In genomic region chr1:62436039-62436465, GRCh38 we compare ENCODE assay signal across 1 cellular context.
TF ChIP-seq lines count a peak whose summit lies in the region.

No MANE protein-coding gene starts in this region.

TF ChIP-seq in HepG2, 621 proteins besides CTCF, POLR2A, EP300 and RAD21 (continued from another document and continues in another):
- no peak for TF ChIP-seq NR0B2 (CRISPR knock-in tag; IDR thresholded peaks at IDR 0.05)
- TF ChIP-seq CBX1 (IDR thresholded peaks at IDR 0.05; ENCODE audit: low read depth), result peak; percentile 73
- peak; percentile 92 for TF ChIP-seq POLR2G (IDR thresholded peaks at IDR 0.05; ENCODE audit: low read depth, low read length)
- TF ChIP-seq, protein P1, sequence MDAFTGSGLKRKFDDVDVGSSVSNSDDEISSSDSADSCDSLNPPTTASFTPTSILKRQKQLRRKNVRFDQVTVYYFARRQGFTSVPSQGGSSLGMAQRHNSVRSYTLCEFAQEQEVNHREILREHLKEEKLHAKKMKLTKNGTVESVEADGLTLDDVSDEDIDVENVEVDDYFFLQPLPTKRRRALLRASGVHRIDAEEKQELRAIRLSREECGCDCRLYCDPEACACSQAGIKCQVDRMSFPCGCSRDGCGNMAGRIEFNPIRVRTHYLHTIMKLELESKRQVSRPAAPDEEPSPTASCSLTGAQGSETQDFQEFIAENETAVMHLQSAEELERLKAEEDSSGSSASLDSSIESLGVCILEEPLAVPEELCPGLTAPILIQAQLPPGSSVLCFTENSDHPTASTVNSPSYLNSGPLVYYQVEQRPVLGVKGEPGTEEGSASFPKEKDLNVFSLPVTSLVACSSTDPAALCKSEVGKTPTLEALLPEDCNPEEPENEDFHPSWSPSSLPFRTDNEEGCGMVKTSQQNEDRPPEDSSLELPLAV (CRISPR knock-in tag; conservative IDR thresholded peaks at IDR 0.05; ENCODE audit: low read depth), result no peak
- no peak for TF ChIP-seq ZNF292 (CRISPR knock-in tag; IDR thresholded peaks at IDR 0.05; ENCODE audit: borderline replicate concordance, low read depth)
- TF ChIP-seq SRF (IDR thresholded peaks at IDR 0.05; ENCODE audit: low read depth, low read length), result no peak
- TF ChIP-seq, protein P2, sequence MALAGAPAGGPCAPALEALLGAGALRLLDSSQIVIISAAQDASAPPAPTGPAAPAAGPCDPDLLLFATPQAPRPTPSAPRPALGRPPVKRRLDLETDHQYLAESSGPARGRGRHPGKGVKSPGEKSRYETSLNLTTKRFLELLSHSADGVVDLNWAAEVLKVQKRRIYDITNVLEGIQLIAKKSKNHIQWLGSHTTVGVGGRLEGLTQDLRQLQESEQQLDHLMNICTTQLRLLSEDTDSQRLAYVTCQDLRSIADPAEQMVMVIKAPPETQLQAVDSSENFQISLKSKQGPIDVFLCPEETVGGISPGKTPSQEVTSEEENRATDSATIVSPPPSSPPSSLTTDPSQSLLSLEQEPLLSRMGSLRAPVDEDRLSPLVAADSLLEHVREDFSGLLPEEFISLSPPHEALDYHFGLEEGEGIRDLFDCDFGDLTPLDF (CRISPR knock-in tag; IDR thresholded peaks at IDR 0.05), result peak; percentile 80
- TF ChIP-seq MNT (IDR thresholded peaks at IDR 0.05), result no peak
- peak; percentile 64 for TF ChIP-seq ISL2 (CRISPR knock-in tag; IDR thresholded peaks at IDR 0.05)
- TF ChIP-seq LCORL (IDR thresholded peaks at IDR 0.05), result no peak
- no peak for TF ChIP-seq LCORL (CRISPR knock-in tag; IDR thresholded peaks at IDR 0.05)
- TF ChIP-seq SP1 (IDR thresholded peaks at IDR 0.05), result no peak
- TF ChIP-seq SP1 (CRISPR knock-in tag; IDR thresholded peaks at IDR 0.05), result peak; percentile 15; the same call in 1 of the 2 replicates
- peak; percentile 78 for TF ChIP-seq ELF1 (CRISPR knock-in tag; IDR thresholded peaks at IDR 0.05)
- TF ChIP-seq CHD2 (IDR thresholded peaks at IDR 0.05; ENCODE audit: low read depth, low read length), result peak; percentile 29; the same call in 1 of the 2 replicates
- TF ChIP-seq ZSCAN21 (CRISPR knock-in tag; IDR thresholded peaks at IDR 0.05; ENCODE audit: borderline replicate concordance), result no peak
- TF ChIP-seq, protein P3, sequence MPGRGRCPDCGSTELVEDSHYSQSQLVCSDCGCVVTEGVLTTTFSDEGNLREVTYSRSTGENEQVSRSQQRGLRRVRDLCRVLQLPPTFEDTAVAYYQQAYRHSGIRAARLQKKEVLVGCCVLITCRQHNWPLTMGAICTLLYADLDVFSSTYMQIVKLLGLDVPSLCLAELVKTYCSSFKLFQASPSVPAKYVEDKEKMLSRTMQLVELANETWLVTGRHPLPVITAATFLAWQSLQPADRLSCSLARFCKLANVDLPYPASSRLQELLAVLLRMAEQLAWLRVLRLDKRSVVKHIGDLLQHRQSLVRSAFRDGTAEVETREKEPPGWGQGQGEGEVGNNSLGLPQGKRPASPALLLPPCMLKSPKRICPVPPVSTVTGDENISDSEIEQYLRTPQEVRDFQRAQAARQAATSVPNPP (CRISPR knock-in tag; IDR thresholded peaks at IDR 0.05), result peak; percentile 70; the same call in 1 of the 2 replicates
- no peak for TF ChIP-seq ZBTB14 (CRISPR knock-in tag; IDR thresholded peaks at IDR 0.05)
- TF ChIP-seq ARID3A (IDR thresholded peaks at IDR 0.05; ENCODE audit: low read depth, low read length), result no peak
- TF ChIP-seq ZBTB44 (CRISPR knock-in tag; IDR thresholded peaks at IDR 0.05), result no peak
- TF ChIP-seq SMC3 (IDR thresholded peaks at IDR 0.05; ENCODE audit: low read length), result no peak
- no peak; the same call in 1 of the 2 replicates for TF ChIP-seq ZBTB20 (CRISPR knock-in tag; IDR thresholded peaks at IDR 0.05; ENCODE audit: borderline replicate concordance, low read depth)
- TF ChIP-seq SMAD1 (CRISPR knock-in tag; IDR thresholded peaks at IDR 0.05; ENCODE audit: borderline replicate concordance, low read depth), result no peak
- no peak for TF ChIP-seq PRPF4 (IDR thresholded peaks at IDR 0.05; ENCODE audit: low read depth, low read length, poor library complexity, severe bottlenecking)
- TF ChIP-seq KLF6 (CRISPR knock-in tag; IDR thresholded peaks at IDR 0.05), result peak; percentile 90; the same call in 1 of the 2 replicates
- peak; percentile 69; the same call in 1 of the 2 replicates for TF ChIP-seq ZNF160 (CRISPR knock-in tag; IDR thresholded peaks at IDR 0.05)
- 0 out of 2 replicates have a peak, but pooled peaks have one; percentile 15 for TF ChIP-seq ZNF564 (CRISPR knock-in tag; IDR thresholded peaks at IDR 0.05)
- peak; percentile 86 for TF ChIP-seq AGO2 (optimal IDR thresholded peaks at IDR 0.05; ENCODE audit: low read depth, low read length)
- no peak for TF ChIP-seq ZNF276 (CRISPR knock-in tag; IDR thresholded peaks at IDR 0.05; ENCODE audit: low read depth)
- no peak for TF ChIP-seq ZNF792 (CRISPR knock-in tag; IDR thresholded peaks at IDR 0.05)
- no peak for TF ChIP-seq HIVEP1 (CRISPR knock-in tag; IDR thresholded peaks at IDR 0.05)
- TF ChIP-seq, protein P4, sequence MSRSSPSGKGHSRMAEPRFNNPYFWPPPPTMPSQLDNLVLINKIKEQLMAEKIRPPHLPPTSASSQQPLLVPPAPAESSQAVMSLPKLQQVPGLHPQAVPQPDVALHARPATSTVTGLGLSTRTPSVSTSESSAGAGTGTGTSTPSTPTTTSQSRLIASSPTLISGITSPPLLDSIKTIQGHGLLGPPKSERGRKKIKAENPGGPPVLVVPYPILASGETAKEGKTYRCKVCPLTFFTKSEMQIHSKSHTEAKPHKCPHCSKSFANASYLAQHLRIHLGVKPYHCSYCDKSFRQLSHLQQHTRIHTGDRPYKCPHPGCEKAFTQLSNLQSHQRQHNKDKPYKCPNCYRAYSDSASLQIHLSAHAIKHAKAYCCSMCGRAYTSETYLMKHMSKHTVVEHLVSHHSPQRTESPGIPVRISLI (CRISPR knock-in tag; IDR thresholded peaks at IDR 0.05; ENCODE audit: borderline replicate concordance), result no peak
- TF ChIP-seq, protein P5, sequence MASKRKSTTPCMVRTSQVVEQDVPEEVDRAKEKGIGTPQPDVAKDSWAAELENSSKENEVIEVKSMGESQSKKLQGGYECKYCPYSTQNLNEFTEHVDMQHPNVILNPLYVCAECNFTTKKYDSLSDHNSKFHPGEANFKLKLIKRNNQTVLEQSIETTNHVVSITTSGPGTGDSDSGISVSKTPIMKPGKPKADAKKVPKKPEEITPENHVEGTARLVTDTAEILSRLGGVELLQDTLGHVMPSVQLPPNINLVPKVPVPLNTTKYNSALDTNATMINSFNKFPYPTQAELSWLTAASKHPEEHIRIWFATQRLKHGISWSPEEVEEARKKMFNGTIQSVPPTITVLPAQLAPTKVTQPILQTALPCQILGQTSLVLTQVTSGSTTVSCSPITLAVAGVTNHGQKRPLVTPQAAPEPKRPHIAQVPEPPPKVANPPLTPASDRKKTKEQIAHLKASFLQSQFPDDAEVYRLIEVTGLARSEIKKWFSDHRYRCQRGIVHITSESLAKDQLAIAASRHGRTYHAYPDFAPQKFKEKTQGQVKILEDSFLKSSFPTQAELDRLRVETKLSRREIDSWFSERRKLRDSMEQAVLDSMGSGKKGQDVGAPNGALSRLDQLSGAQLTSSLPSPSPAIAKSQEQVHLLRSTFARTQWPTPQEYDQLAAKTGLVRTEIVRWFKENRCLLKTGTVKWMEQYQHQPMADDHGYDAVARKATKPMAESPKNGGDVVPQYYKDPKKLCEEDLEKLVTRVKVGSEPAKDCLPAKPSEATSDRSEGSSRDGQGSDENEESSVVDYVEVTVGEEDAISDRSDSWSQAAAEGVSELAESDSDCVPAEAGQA (IDR thresholded peaks at IDR 0.05; ENCODE audit: low read depth), result 0 out of 2 replicates have a peak, but pooled peaks have one; percentile 17
- TF ChIP-seq, protein P5 (CRISPR knock-in tag; IDR thresholded peaks at IDR 0.05; ENCODE audit: borderline replicate concordance), result no peak
- peak; percentile 42; the same call in 1 of the 2 replicates for TF ChIP-seq NRL (CRISPR knock-in tag; IDR thresholded peaks at IDR 0.05; ENCODE audit: borderline replicate concordance)
- TF ChIP-seq ZNF567 (CRISPR knock-in tag; IDR thresholded peaks at IDR 0.05; ENCODE audit: borderline replicate concordance), result no peak
- 0 out of 2 replicates have a peak, but pooled peaks have one; percentile 17 for TF ChIP-seq ZNF782 (CRISPR knock-in tag; IDR thresholded peaks at IDR 0.05; ENCODE audit: borderline replicate concordance)
- TF ChIP-seq, protein P6, sequence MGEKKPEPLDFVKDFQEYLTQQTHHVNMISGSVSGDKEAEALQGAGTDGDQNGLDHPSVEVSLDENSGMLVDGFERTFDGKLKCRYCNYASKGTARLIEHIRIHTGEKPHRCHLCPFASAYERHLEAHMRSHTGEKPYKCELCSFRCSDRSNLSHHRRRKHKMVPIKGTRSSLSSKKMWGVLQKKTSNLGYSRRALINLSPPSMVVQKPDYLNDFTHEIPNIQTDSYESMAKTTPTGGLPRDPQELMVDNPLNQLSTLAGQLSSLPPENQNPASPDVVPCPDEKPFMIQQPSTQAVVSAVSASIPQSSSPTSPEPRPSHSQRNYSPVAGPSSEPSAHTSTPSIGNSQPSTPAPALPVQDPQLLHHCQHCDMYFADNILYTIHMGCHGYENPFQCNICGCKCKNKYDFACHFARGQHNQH (CRISPR knock-in tag; IDR thresholded peaks at IDR 0.05), result peak; percentile 56
